Comparison of ENCODE assay signal across 25 cellular contexts in the genomic region with DNA sequence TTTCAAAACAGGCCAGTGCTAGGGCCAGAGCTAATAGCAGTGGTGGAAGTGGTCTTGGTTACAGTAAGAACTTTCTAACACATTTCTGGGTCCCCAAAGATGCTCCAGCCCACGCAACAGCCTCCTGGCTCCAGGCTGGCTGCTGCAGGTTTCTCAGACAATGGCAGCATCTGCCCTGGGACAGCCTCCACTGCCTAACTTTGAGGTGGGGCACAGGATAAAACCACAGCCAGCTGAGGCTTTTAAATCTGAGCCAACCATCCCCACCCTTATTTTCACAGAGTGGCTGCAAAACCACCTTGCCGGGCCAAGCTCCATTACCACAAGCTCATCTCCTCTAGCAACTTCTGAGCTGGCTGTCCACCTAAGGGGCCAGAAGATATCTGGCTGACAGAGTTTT.
DNase-seq lines count a peak whose midpoint lies in the region; ATAC-seq and TF ChIP-seq lines count a peak whose summit lies in the region.
"Had no signal": no experiment of that assay in that cellular context is flagged by ENCODE, and none has a peak within 500 bp of the region (broad histone marks: within the 10 kb centered on the region; RNA-seq: fewer than 3 reads in every experiment).

No MANE protein-coding gene starts in this region.

- ATAC-seq in T-helper 17 cell, result peak; percentile 18
- ATAC-seq in naive B cell (ENCODE audit: low read depth in 2 of 2), result no peak
- no peak for ATAC-seq in HG03457 (IDR thresholded peaks at IDR 0.05; ENCODE audit: unreplicated experiment)
- ATAC-seq: HepG2, WTC11 had no signal

- H3K27me3 ChIP-seq in suprapubic skin, result no peaks in the 10 kb centered on the region

- H3K36me3 ChIP-seq in suprapubic skin, result peaks cover 29% of the 10 kb centered on the region

- 17% methylated on average over 2 of the region's 2 CpGs for WGBS in suprapubic skin

- no peak for TF ChIP-seq CTCF in suprapubic skin (IDR thresholded peaks at IDR 0.05)

- H3K4me1 ChIP-seq in suprapubic skin, result peaks cover 44% of the 10 kb centered on the region

- CTCF ChIA-PET in activated naive CD4-positive, alpha-beta T cell treated with anti-CD3 and anti-CD28 coated beads, Interleukin-2, amount 10 ng/mL, durations not matched to agents 7 days and 5 days (lab: Charles Lee), result interaction anchor here (0.6 to 0.9 kb wide), 2 partner anchors 12 to 27 kb away, joined by 3 to 5 read pairs; no protein-coding TSS in a partner anchor

- no peak for TF ChIP-seq EP300 in suprapubic skin (IDR thresholded peaks at IDR 0.05)

- no peak for DNase-seq in activated naive CD4-positive, alpha-beta T cell treated with anti-CD3 and anti-CD28 coated beads, Interleukin-2, amount 10 ng/mL, durations not matched to agents 7 days and 5 days
- DNase-seq in activated naive CD4-positive, alpha-beta T cell treated with anti-CD3 and anti-CD28 coated beads, Interleukin-2, amount 50 U/mL, for 16 hours, result no peak
- DNase-seq in T-helper 17 cell (no peak), naive B cell (no peak), suprapubic skin (ENCODE audit: low spot score in 2 of 2) (no peak), NOMO-1 treated with dmso at 0.1 percent for 144 hours (lab: John Stamatoyannopoulos, UW; ENCODE audit: unreplicated experiment) (no peak), DMS79 (lab: John Stamatoyannopoulos, UW) (no peak)
- DNase-seq: ACHN; activated effector memory CD4-positive, alpha-beta T cell treated with Interleukin-2 at 50 U/mL for 16 hours; anterior cingulate cortex; central memory CD4-positive, alpha-beta T cell; COR-L47; effector CD8-positive, alpha-beta T cell; H7; MM.1S; NCI-H187; NCI-H446 treated with DMSO at 0.1 percent for 48 hours; SHP77; trophoblast cell had no signal

- peak overlapping the region; percentile 26 for H3K27ac ChIP-seq in suprapubic skin

- H3K4me3 Mint-ChIP-seq in activated naive CD4-positive, alpha-beta T cell treated with anti-CD3 and anti-CD28 coated beads, Interleukin-2, amount 10 ng/mL, durations not matched to agents 7 days and 5 days, result no peak overlapping the region
- H3K4me3 Mint-ChIP-seq in T-helper 17 cell (peak overlapping the region; percentile 73), naive B cell (peak overlapping the region in 6 of 8 donors; percentile 42 to 64 (median 52))
- H3K4me3 Mint-ChIP-seq: nephron, WTC11 had no signal

- no peaks in the 10 kb centered on the region for H3K9me3 ChIP-seq in T-helper 17 cell (ENCODE audit: control insufficient read depth, low read length, poor library complexity, severe bottlenecking)
- H3K9me3 ChIP-seq in suprapubic skin, result no peaks in the 10 kb centered on the region

- H3K9me3 Mint-ChIP-seq in activated naive CD4-positive, alpha-beta T cell treated with anti-CD3 and anti-CD28 coated beads, Interleukin-2, amount 10 ng/mL, durations not matched to agents 7 days and 5 days, result no peaks in the 10 kb centered on the region
- no peaks in the 10 kb centered on the region for H3K9me3 Mint-ChIP-seq in naive B cell
- H3K9me3 Mint-ChIP-seq: nephron, WTC11 had no signal

- peaks cover 28% of the 10 kb centered on the region for H3K36me3 Mint-ChIP-seq in activated naive CD4-positive, alpha-beta T cell treated with anti-CD3 and anti-CD28 coated beads, Interleukin-2, amount 10 ng/mL, durations not matched to agents 7 days and 5 days
- H3K36me3 Mint-ChIP-seq in T-helper 17 cell (ENCODE audit: low read depth) (peaks cover 4% of the 10 kb centered on the region), naive B cell (peaks cover 0 to 9% of the 10 kb centered on the region in 2 donors)

- H3K27me3 Mint-ChIP-seq in activated naive CD4-positive, alpha-beta T cell treated with anti-CD3 and anti-CD28 coated beads, Interleukin-2, amount 10 ng/mL, durations not matched to agents 7 days and 5 days, result no peaks in the 10 kb centered on the region
- no peaks in the 10 kb centered on the region for H3K27me3 Mint-ChIP-seq in T-helper 17 cell
- no peaks in the 10 kb centered on the region for H3K27me3 Mint-ChIP-seq in naive B cell
- H3K27me3 Mint-ChIP-seq: progenitor cell of endocrine pancreas had no signal

- H3K27ac Mint-ChIP-seq in activated naive CD4-positive, alpha-beta T cell treated with anti-CD3 and anti-CD28 coated beads, Interleukin-2, amount 10 ng/mL, durations not matched to agents 7 days and 5 days, result peak overlapping the region; percentile 33
- peak overlapping the region; percentile 98 for H3K27ac Mint-ChIP-seq in T-helper 17 cell
- H3K27ac Mint-ChIP-seq in naive B cell, result peak overlapping the region; percentile 79 to 93 (median 92)
- H3K27ac Mint-ChIP-seq: nephron, progenitor cell of endocrine pancreas had no signal

- no peak for TF ChIP-seq POLR2A in suprapubic skin (IDR thresholded peaks at IDR 0.05)

- H3K4me1 Mint-ChIP-seq in activated naive CD4-positive, alpha-beta T cell treated with anti-CD3 and anti-CD28 coated beads, Interleukin-2, amount 10 ng/mL, durations not matched to agents 7 days and 5 days, result peaks cover 52% of the 10 kb centered on the region
- H3K4me1 Mint-ChIP-seq in T-helper 17 cell, result peaks cover 60% of the 10 kb centered on the region
- H3K4me1 Mint-ChIP-seq in naive B cell, result peaks cover 56 to 87% (median 72%) of the 10 kb centered on the region in 3 donors

- no peak overlapping the region for H3K4me3 ChIP-seq in suprapubic skin
- H3K4me3 ChIP-seq: lung had no signal

Comparison
In these comparisons a context has a peak if more than half of its experiments do, and no peak if none do; other contexts are left out.
1. H3K27ac Mint-ChIP-seq: peak in every context shown above with its lines; median percentile 98 in T-helper 17 cell; 92 in naive B cell; 33 in activated naive CD4-positive, alpha-beta T cell treated with anti-CD3 and anti-CD28 coated beads, Interleukin-2, amount 10 ng/mL, durations not matched to agents 7 days and 5 days.